Comparison of ENCODE assay signal across 22 cellular contexts in the genomic region with DNA sequence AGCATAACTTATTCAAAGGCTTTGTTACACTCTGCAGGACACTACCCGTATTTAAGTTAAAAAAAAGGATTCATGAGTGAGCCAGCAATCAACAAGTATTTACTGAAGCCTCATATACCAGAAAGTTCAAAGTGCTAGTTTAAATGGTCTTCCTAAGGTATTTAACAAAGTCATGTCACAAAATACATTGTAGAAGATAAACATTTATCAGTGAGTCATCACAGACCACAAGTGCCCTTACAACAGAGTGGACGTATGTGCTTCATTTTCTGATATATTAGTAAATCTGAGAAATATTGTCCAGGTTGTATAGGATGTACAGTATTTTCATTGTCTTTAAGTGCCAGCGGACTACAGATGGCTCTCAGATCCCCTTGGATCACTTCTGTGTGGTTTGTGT. TPM values are rescaled to one million over a fixed set of nuclear protein-coding genes. Genes with fewer than 3 reads are reported as not detected.
DNase-seq lines count a peak whose midpoint lies in the region; ATAC-seq and TF ChIP-seq lines count a peak whose summit lies in the region.
"Had no signal": no experiment of that assay in that cellular context is flagged by ENCODE, and none has a peak within 500 bp of the region (broad histone marks: within the 10 kb centered on the region; RNA-seq: fewer than 3 reads in every experiment).

No MANE protein-coding gene starts in this region.

- CTCF ChIA-PET in IMR-90 (lab: Yijun Ruan, JAX) = no interaction called here

- peaks cover 15% of the 10 kb centered on the region for H3F3A ChIP-seq in smooth muscle cell (ENCODE audit: low read depth)

- BruUV-seq in IMR-90 (replicated peaks; lab: Mats Ljungman, UMichigan) = no TSS peak

- no peaks in the 10 kb centered on the region for H3K9me3 Mint-ChIP-seq in activated T-helper 2 cell treated with anti-CD3 and anti-CD28 coated beads, Interferon-gamma antibody, Interleukin-2, Interleukin-4, amounts not matched to agents 10 μg/mL and 5 μg/mL and 100 μg/mL, durations not matched to agents 14 hours and 24 hours and 36 hours
- H3K9me3 Mint-ChIP-seq: CD4-positive, alpha-beta T cell had no signal

- H2BK15ac ChIP-seq in IMR-90 (ENCODE audit: low read depth, low read length) = no peak overlapping the region

- no peak overlapping the region for H3K4ac ChIP-seq in IMR-90 (ENCODE audit: low read depth, low read length)

- no peak overlapping the region for H2BK120ac ChIP-seq in IMR-90 (ENCODE audit: low read depth, low read length)

- H3K18ac ChIP-seq in IMR-90 (ENCODE audit: low read depth, low read length) = no peak overlapping the region

- no peak overlapping the region for H3K27ac Mint-ChIP-seq in activated T-helper 2 cell treated with anti-CD3 and anti-CD28 coated beads, Interferon-gamma antibody, Interleukin-2, Interleukin-4, amounts not matched to agents 10 μg/mL and 5 μg/mL and 100 μg/mL, durations not matched to agents 14 hours and 24 hours and 36 hours
- H3K27ac Mint-ChIP-seq: CD4-positive, alpha-beta T cell had no signal

- no peak overlapping the region for H3K4me3 Mint-ChIP-seq in activated T-helper 2 cell treated with anti-CD3 and anti-CD28 coated beads, Interferon-gamma antibody, Interleukin-2, Interleukin-4, amounts not matched to agents 10 μg/mL and 5 μg/mL and 100 μg/mL, durations not matched to agents 14 hours and 24 hours and 36 hours (ENCODE audit: low read depth)
- H3K4me3 Mint-ChIP-seq: CD4-positive, alpha-beta T cell had no signal

- no peak for TF ChIP-seq CTCF in IMR-90 (conservative IDR thresholded peaks at IDR 0.05; ENCODE audit: low read depth, low read length)
- TF ChIP-seq CTCF in smooth muscle cell (IDR thresholded peaks at IDR 0.05; ENCODE audit: borderline replicate concordance, insufficient read depth, poor library complexity, severe bottlenecking) = no peak

- no peak overlapping the region for H3K27ac ChIP-seq in IMR-90 (ENCODE audit: insufficient read depth, low read length)
- peak overlapping the region; percentile 22 for H3K27ac ChIP-seq in smooth muscle cell (ENCODE audit: low read depth)
- H3K27ac ChIP-seq: A549; BLaER1 treated with 17β-estradiol and CSF1 and Interleukin-3, amounts not matched to agents 10 nM and 100 nM; GM23248 had no signal

- H4K20me1 ChIP-seq in IMR-90 (ENCODE audit: insufficient read depth, low read length) = no peaks in the 10 kb centered on the region
- H4K20me1 ChIP-seq in smooth muscle cell (ENCODE audit: low read depth) = peaks cover 79% of the 10 kb centered on the region
- H4K20me1 ChIP-seq: BLaER1 treated with 17β-estradiol and CSF1 and Interleukin-3, amounts not matched to agents 10 nM and 100 nM had no signal

- no CpG with 5 or more reads among the region's 3 CpGs for WGBS in IMR-90 (ENCODE audit: extremely low coverage in 2 of 2, insufficient read length in 1 of 2), 2 experiments
- 37% methylated on average over 3 of the region's 3 CpGs for WGBS in smooth muscle cell (ENCODE audit: low lambda C conversion rate)

- no peaks in the 10 kb centered on the region for H3K27me3 ChIP-seq in IMR-90 (ENCODE audit: control insufficient read depth, insufficient read depth, low read length)
- no peaks in the 10 kb centered on the region for H3K27me3 ChIP-seq in smooth muscle cell (ENCODE audit: low read depth)
- H3K27me3 ChIP-seq: BLaER1 treated with 17β-estradiol and CSF1 and Interleukin-3, amounts not matched to agents 10 nM and 100 nM had no signal

- dilution Hi-C loops in IMR-90 (cut with HindIII; ENCODE audit: low sequenced_read_pairs, unreplicated experiment) = no loop called here

- H3K4me2 ChIP-seq in IMR-90 (ENCODE audit: low read depth, low read length) (no peak overlapping the region), smooth muscle cell (no peak overlapping the region)
- H3K4me2 ChIP-seq: A549; BLaER1 treated with 17β-estradiol and CSF1 and Interleukin-3, amounts not matched to agents 10 nM and 100 nM; SK-N-SH had no signal

- H4K8ac ChIP-seq in IMR-90 (ENCODE audit: low read depth in 2 of 2, low read length in 2 of 2) = no peak overlapping the region

- POLR2A ChIA-PET in IMR-90 (lab: Charles Lee; ENCODE audit: unreplicated experiment) = no interaction called here

- peaks cover 2 to 5% of the 10 kb centered on the region in 2 experiments; a peak in 2 of 4 replicates for H3K79me1 ChIP-seq in IMR-90 (ENCODE audit: low read depth in 1 of 2, low read length in 2 of 2)

- TF ChIP-seq RAD21 in IMR-90 (IDR thresholded peaks at IDR 0.05; ENCODE audit: low read length) = no peak

- TF ChIP-seq POLR2A in IMR-90 (IDR thresholded peaks at IDR 0.05; ENCODE audit: low read depth, low read length) = no peak

- no peaks in the 10 kb centered on the region for H3K36me3 Mint-ChIP-seq in activated T-helper 2 cell treated with anti-CD3 and anti-CD28 coated beads, Interferon-gamma antibody, Interleukin-2, Interleukin-4, amounts not matched to agents 10 μg/mL and 5 μg/mL and 100 μg/mL, durations not matched to agents 14 hours and 24 hours and 36 hours (ENCODE audit: low read depth)

- H3K9ac ChIP-seq in IMR-90 (ENCODE audit: low read depth, low read length) (no peak overlapping the region), smooth muscle cell (ENCODE audit: low read depth) (no peak overlapping the region)
- H3K9ac ChIP-seq: BLaER1 treated with 17β-estradiol and CSF1 and Interleukin-3, amounts not matched to agents 10 nM and 100 nM; GM23248; SK-N-SH had no signal

- H3K9me3 ChIP-seq in IMR-90 (ENCODE audit: control insufficient read depth, insufficient read depth, low read length) = no peaks in the 10 kb centered on the region
- no peaks in the 10 kb centered on the region for H3K9me3 ChIP-seq in smooth muscle cell (replicated peaks; ENCODE audit: low read depth)
- H3K9me3 ChIP-seq: A549, Caco-2, SK-N-SH had no signal

- H2BK20ac ChIP-seq in IMR-90 (ENCODE audit: low read depth, low read length) = no peak overlapping the region

- H2BK5ac ChIP-seq in IMR-90 (ENCODE audit: low read depth, low read length, poor library complexity, severe bottlenecking) = no peak overlapping the region

- DNase-seq in EL (peak; percentile 27), IMR-90 (peak; percentile 53), fibroblast of peridontal ligament (ENCODE audit: extremely low read depth) (peak; percentile 34), smooth muscle cell (lab: John Stamatoyannopoulos, UW; ENCODE audit: unreplicated experiment) (no peak), NCI-H345 (lab: John Stamatoyannopoulos, UW) (no peak)
- DNase-seq in activated T-helper 2 cell treated with anti-CD3 and anti-CD28 coated beads, Interferon-gamma antibody, Interleukin-2, Interleukin-4, amounts not matched to agents 10 μg/mL and 5 μg/mL and 100 μg/mL, durations not matched to agents 14 hours and 24 hours and 36 hours (ENCODE audit: low spot score) = no peak
- DNase-seq: AML-193; Caco-2; CD4-positive, alpha-beta T cell; DMS79 treated with DMSO at 0.1 percent for 48 hours; GM23248; H7; KG1; MM.1S; NCI-H2029; NCI-H526 treated with DMSO at 0.1 percent for 48 hours; SIG-M5; SK-N-SH; SW 1271 had no signal

- H3K4me1 Mint-ChIP-seq in activated T-helper 2 cell treated with anti-CD3 and anti-CD28 coated beads, Interferon-gamma antibody, Interleukin-2, Interleukin-4, amounts not matched to agents 10 μg/mL and 5 μg/mL and 100 μg/mL, durations not matched to agents 14 hours and 24 hours and 36 hours (ENCODE audit: low read depth) = no peaks in the 10 kb centered on the region

- H3K4me1 ChIP-seq in IMR-90 (ENCODE audit: control insufficient read depth, insufficient read depth, low read length) = no peaks in the 10 kb centered on the region; the same call in 1 of the 2 replicates
- H3K4me1 ChIP-seq in smooth muscle cell (ENCODE audit: low read depth) = no peaks in the 10 kb centered on the region
- H3K4me1 ChIP-seq: A549 had no signal

- peak; percentile 27; the same call in 1 of the 2 replicates for ATAC-seq in IMR-90 (ENCODE audit: low read depth)
- ATAC-seq in GM18909 (IDR thresholded peaks at IDR 0.05; ENCODE audit: poor library complexity, unreplicated experiment) = no peak
- ATAC-seq: A549 had no signal

- no peaks in the 10 kb centered on the region for H3K9me1 ChIP-seq in IMR-90 (ENCODE audit: insufficient read depth, low read length)

- no peak overlapping the region for H2AK5ac ChIP-seq in IMR-90 (ENCODE audit: low read depth, low read length)

- H3K36me3 ChIP-seq in IMR-90 (ENCODE audit: control insufficient read depth, insufficient read depth, low read length) = peaks cover 8% of the 10 kb centered on the region
- no peaks in the 10 kb centered on the region for H3K36me3 ChIP-seq in smooth muscle cell (ENCODE audit: low read depth)
- H3K36me3 ChIP-seq: BLaER1 treated with 17β-estradiol and CSF1 and Interleukin-3, amounts not matched to agents 10 nM and 100 nM had no signal

- no peak overlapping the region for H4K5ac ChIP-seq in IMR-90 (ENCODE audit: low read depth, low read length)

- no peak overlapping the region for H3K56ac ChIP-seq in IMR-90 (ENCODE audit: extremely low read depth, insufficient read depth, low read length)

- in situ Hi-C loops in IMR-90 (cut with MboI; ENCODE audit: low sequenced_read_pairs) = no loop called here

- H3K14ac ChIP-seq in IMR-90 (replicated peaks; ENCODE audit: low read depth, low read length) = no peak overlapping the region

- H3K79me2 ChIP-seq in smooth muscle cell (ENCODE audit: low read depth) = peaks cover 99% of the 10 kb centered on the region

- H3K4me3 ChIP-seq in IMR-90 (ENCODE audit: insufficient read depth, low read depth, low read length) (no peak overlapping the region), smooth muscle cell (no peak overlapping the region)
- H3K4me3 ChIP-seq: A549; BLaER1 treated with 17β-estradiol and CSF1 and Interleukin-3, amounts not matched to agents 10 nM and 100 nM; GM23248 had no signal

- no peak overlapping the region for H2AFZ ChIP-seq in IMR-90 (replicated peaks; ENCODE audit: low read length, poor library complexity)
- no peak overlapping the region for H2AFZ ChIP-seq in smooth muscle cell (ENCODE audit: low read depth)
- H2AFZ ChIP-seq: GM23248 had no signal

- H3K27me3 Mint-ChIP-seq in activated T-helper 2 cell treated with anti-CD3 and anti-CD28 coated beads, Interferon-gamma antibody, Interleukin-2, Interleukin-4, amounts not matched to agents 10 μg/mL and 5 μg/mL and 100 μg/mL, durations not matched to agents 14 hours and 24 hours and 36 hours (ENCODE audit: low read depth) = no peaks in the 10 kb centered on the region
- H3K27me3 Mint-ChIP-seq: CD4-positive, alpha-beta T cell had no signal

- no peak overlapping the region for H4K91ac ChIP-seq in IMR-90 (ENCODE audit: insufficient read depth, low read depth, low read length)

- H3K23ac ChIP-seq in IMR-90 (ENCODE audit: low read depth, low read length) = no peak overlapping the region

- H2AK9ac ChIP-seq in IMR-90 (replicated peaks; ENCODE audit: low read depth, low read length, poor library complexity) = no peak overlapping the region

- intact Hi-C loops in IMR-90 (cut with micrococcal nuclease) = no loop called here
- intact Hi-C loops in activated T-helper 2 cell treated with anti-CD3 and anti-CD28 coated beads, Interferon-gamma antibody, Interleukin-2, Interleukin-4, amounts not matched to agents 10 μg/mL and 5 μg/mL and 100 μg/mL, durations not matched to agents 14 hours and 24 hours and 36 hours (cut with micrococcal nuclease) = no loop called here

RNA-seq across cellular contexts. Expression of gene FLRT2, which starts 24.2 kb away (rescaled TPM):
- total RNA-seq in IMR-90 (2012; rRNA removed) (11.1 and 13.1 TPM in 2 replicates), smooth muscle cell (89.0 and 104 TPM in 2 replicates)
- polyA plus RNA-seq in IMR-90 (2012; rRNA removed) (8.8 and 10.2 TPM in 2 replicates), smooth muscle cell (47.0 and 52.3 TPM in 2 replicates)
- 3.2 and 4.0 TPM in 2 replicates for polyA plus RNA-seq in IMR-90 (2012; cell fraction: cytosol; rRNA removed)
- 12.2 and 48.3 TPM in 2 replicates for polyA plus RNA-seq in IMR-90 (2012; cell fraction: nucleus; rRNA removed; ENCODE audit: low replicate concordance)
- total RNA-seq in activated T-helper 2 cell treated with anti-CD3 and anti-CD28 coated beads, Interferon-gamma antibody, Interleukin-2, Interleukin-4, amounts not matched to agents 10 μg/mL and 5 μg/mL and 100 μg/mL, durations not matched to agents 14 hours and 24 hours and 36 hours = not detected in 2 replicates
- total RNA-seq: CD4-positive, alpha-beta T cell had no signal

Comparison
In these comparisons a context has a peak if more than half of its experiments do, and no peak if none do; other contexts are left out.
1. DNase-seq: peak in EL (single experiment), IMR-90 (single experiment) and fibroblast of peridontal ligament (single experiment); none in smooth muscle cell (single experiment), NCI-H345 (single experiment) and activated T-helper 2 cell treated with anti-CD3 and anti-CD28 coated beads, Interferon-gamma antibody, Interleukin-2, Interleukin-4, amounts not matched to agents 10 μg/mL and 5 μg/mL and 100 μg/mL, durations not matched to agents 14 hours and 24 hours and 36 hours (single experiment).
2. RNA of gene FLRT2, which starts 24.2 kb away (total RNA-seq): 89.0 to 104 TPM in smooth muscle cell and 11.1 to 13.1 TPM in IMR-90; not detected in activated T-helper 2 cell treated with anti-CD3 and anti-CD28 coated beads, Interferon-gamma antibody, Interleukin-2, Interleukin-4, amounts not matched to agents 10 μg/mL and 5 μg/mL and 100 μg/mL, durations not matched to agents 14 hours and 24 hours and 36 hours; every median in the first group is over 10 times any median in the second.